Comparison of ENCODE assay signal across 34 cellular contexts in the genomic region with DNA sequence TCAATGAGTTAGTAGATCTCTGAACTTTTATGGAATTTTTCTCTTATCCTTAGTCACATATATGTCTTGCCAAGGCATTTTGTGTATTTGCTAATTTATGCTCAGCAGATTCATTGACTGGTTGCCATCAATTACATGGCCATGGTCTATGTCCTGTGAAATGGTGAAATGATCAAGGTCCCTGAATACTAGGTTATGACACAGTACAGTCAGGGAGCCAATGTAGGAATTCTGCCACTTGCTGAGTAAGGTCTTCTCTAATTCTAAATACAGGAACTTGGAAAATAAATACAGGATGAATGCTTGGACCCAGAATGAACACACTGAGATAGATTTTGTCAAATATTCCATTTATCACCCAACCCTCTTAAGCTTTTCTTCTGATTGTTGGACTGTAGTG.
"Had no signal": no experiment of that assay in that cellular context is flagged by ENCODE, and none has a peak within 500 bp of the region (broad histone marks: within the 10 kb centered on the region; RNA-seq: fewer than 3 reads in every experiment).

No MANE protein-coding gene starts in this region.

- H3K9me3 ChIP-seq: MG63 had no signal

- H3K36me3 ChIP-seq: MG63 had no signal

- H3K27me3 ChIP-seq: MG63 had no signal

- H3K4me3 ChIP-seq: MG63 had no signal

- DNase-seq: Karpas-422, Kasumi-1, MG63, MM.1S, MV-4-11, NCI-H1048, NCI-H1092, NCI-H1092 treated with DMSO at 0.1 percent for 48 hours, NCI-H1105, NCI-H1105 treated with DMSO at 0.1 percent for 48 hours, NCI-H1417, NCI-H1417 treated with DMSO at 0.1 percent for 48 hours, NCI-H1436, NCI-H1436 treated with DMSO at 0.1 percent for 48 hours, NCI-H146, NCI-H1694, NCI-H1694 treated with DMSO at 0.1 percent for 48 hours, NCI-H187, NCI-H187 treated with DMSO at 0.1 percent for 48 hours, NCI-H1930, NCI-H2029, NCI-H2029 treated with DMSO at 0.1 percent for 48 hours, NCI-H2081, NCI-H2081 treated with DMSO at 0.1 percent for 48 hours, NCI-H2107, NCI-H2171, NCI-H2171 treated with DMSO at 0.1 percent for 48 hours, NCI-H2227 treated with DMSO at 0.1 percent for 48 hours, NCI-H226, NCI-H345, NCI-H446, NCI-H446 treated with DMSO at 0.1 percent for 48 hours, NCI-H510A had no signal

- H3K27ac ChIP-seq: KMS-11 had no signal
